In genomic region chr3:42068303-42069088, GRCh38 we compare ENCODE assay signal across 14 cellular contexts. TPM values are rescaled to one million over a fixed set of nuclear protein-coding genes. Genes with fewer than 3 reads are reported as not detected.
DNase-seq lines count a peak whose midpoint lies in the region; ATAC-seq and TF ChIP-seq lines count a peak whose summit lies in the region.
"Had no signal": no experiment of that assay in that cellular context is flagged by ENCODE, and none has a peak within 500 bp of the region (broad histone marks: within the 10 kb centered on the region; RNA-seq: fewer than 3 reads in every experiment).

No MANE protein-coding gene starts in this region.

- no TSS peak for BruUV-seq in MCF 10A (replicated peaks; lab: Mats Ljungman, UMichigan)

- no peaks in the 10 kb centered on the region for H3K36me3 ChIP-seq in mesodermal cell (ENCODE audit: control insufficient read depth, insufficient read depth, low read length)
- H3K36me3 ChIP-seq in thoracic aorta = no peaks in the 10 kb centered on the region
- H3K36me3 ChIP-seq: neutrophil had no signal

- TF ChIP-seq CTCF in HFFc6 (IDR thresholded peaks at IDR 0.05) (no peak), MCF 10A (IDR thresholded peaks at IDR 0.05; ENCODE audit: unreplicated experiment) (no peak), thoracic aorta (IDR thresholded peaks at IDR 0.05) (no peak)

- H3K4me1 ChIP-seq in mesodermal cell (ENCODE audit: control insufficient read depth, insufficient read depth, low read length, poor library complexity, severe bottlenecking) (peaks cover 37% of the 10 kb centered on the region), thoracic aorta (ENCODE audit: control insufficient read depth in 1 of 2, low read depth in 2 of 2) (peaks cover 49 to 66% of the 10 kb centered on the region in 2 donors)

- H3K36me3 Mint-ChIP-seq in HFFc6 (ENCODE audit: low read depth) = no peaks in the 10 kb centered on the region
- H3K36me3 Mint-ChIP-seq in MCF 10A (ENCODE audit: insufficient read depth, unreplicated experiment) = peaks cover 6% of the 10 kb centered on the region
- H3K36me3 Mint-ChIP-seq: activated CD4-positive, alpha-beta memory T cell treated with anti-CD3 and anti-CD28 coated beads for 36 hours had no signal

- no peak for DNase-seq in HFFc6
- no peak for DNase-seq in MCF 10A (ENCODE audit: unreplicated experiment)
- DNase-seq in thoracic aorta (ENCODE audit: low spot score) = no peak
- no peak for DNase-seq in RPMI8226
- no peak for DNase-seq in NCI-H146 (lab: John Stamatoyannopoulos, UW)
- DNase-seq: activated CD4-positive, alpha-beta memory T cell treated with anti-CD3 and anti-CD28 coated beads for 36 hours; activated gamma-delta T cell; COR-L47; T-helper 2 cell had no signal

- intact Hi-C loops in MCF 10A (cut with micrococcal nuclease) = no loop called here

- H3K27me3 Mint-ChIP-seq in HFFc6 (ENCODE audit: insufficient read depth) = peaks cover 4% of the 10 kb centered on the region
- no peaks in the 10 kb centered on the region for H3K27me3 Mint-ChIP-seq in MCF 10A (ENCODE audit: insufficient read depth, unreplicated experiment)
- H3K27me3 Mint-ChIP-seq: activated CD4-positive, alpha-beta memory T cell treated with anti-CD3 and anti-CD28 coated beads for 36 hours; central memory CD8-positive, alpha-beta T cell had no signal

- H3K4me3 ChIP-seq in mesodermal cell (ENCODE audit: extremely low read depth, insufficient read depth, low read length, poor library complexity, severe bottlenecking) (no peak overlapping the region), thoracic aorta (no peak overlapping the region)

- no peaks in the 10 kb centered on the region for H3K27me3 ChIP-seq in thoracic aorta (replicated peaks; ENCODE audit: insufficient read depth)
- H3K27me3 ChIP-seq: neutrophil had no signal

- POLR2A ChIA-PET in MCF 10A (lab: Yijun Ruan, JAX) = interaction anchor here (0.9 to 2.8 kb wide), 5 partner anchors 11 to 106 kb away, joined by 3 to 13 read pairs (median 4); partner anchors contain the start of genes TRAK1 and ULK4

- H3K27ac ChIP-seq in mesodermal cell (ENCODE audit: low read depth, low read length, severe bottlenecking) (peak overlapping the region; percentile 87), thoracic aorta (peak overlapping the region; percentile 54 to 76)
- H3K27ac ChIP-seq: neutrophil had no signal

- no peaks in the 10 kb centered on the region for H3K9me3 Mint-ChIP-seq in HFFc6
- no peaks in the 10 kb centered on the region for H3K9me3 Mint-ChIP-seq in MCF 10A (ENCODE audit: unreplicated experiment)
- H3K9me3 Mint-ChIP-seq: activated CD4-positive, alpha-beta memory T cell treated with anti-CD3 and anti-CD28 coated beads for 36 hours; central memory CD8-positive, alpha-beta T cell had no signal

- H3K9me3 ChIP-seq in mesodermal cell (ENCODE audit: control insufficient read depth, low read length) (no peaks in the 10 kb centered on the region), thoracic aorta (no peaks in the 10 kb centered on the region)
- H3K9me3 ChIP-seq: neutrophil had no signal

- H3K27ac Mint-ChIP-seq in HFFc6 (peak overlapping the region; percentile 99), MCF 10A (ENCODE audit: low read depth, unreplicated experiment) (peak overlapping the region; percentile 27)
- H3K27ac Mint-ChIP-seq: activated CD4-positive, alpha-beta memory T cell treated with anti-CD3 and anti-CD28 coated beads for 36 hours had no signal

- ATAC-seq in thoracic aorta (ENCODE audit: insufficient number of reproducible peaks, low FRiP score, low read depth) = no peak
- no peak for ATAC-seq in HG03280 (IDR thresholded peaks at IDR 0.05; ENCODE audit: unreplicated experiment)
- no peak for ATAC-seq in GM21825 (IDR thresholded peaks at IDR 0.05; ENCODE audit: unreplicated experiment)

- CTCF ChIA-PET in MCF 10A (lab: Yijun Ruan, JAX) = interaction anchor here (0.6 to 1.3 kb wide), 3 partner anchors 31 to 123 kb away, joined by 3 to 4 read pairs (median 3); no protein-coding TSS in a partner anchor

- WGBS in mesodermal cell (ENCODE audit: insufficient coverage in 2 of 2), 2 experiments = 95 to 97% methylated on average over 4 to 5 of the region's 7 CpGs

- H3K4me1 Mint-ChIP-seq in HFFc6 (ENCODE audit: low read depth) = peaks cover 83% of the 10 kb centered on the region
- H3K4me1 Mint-ChIP-seq in MCF 10A (ENCODE audit: insufficient read depth, unreplicated experiment) = peaks cover 35% of the 10 kb centered on the region

- H3K4me3 Mint-ChIP-seq in HFFc6 (no peak overlapping the region), MCF 10A (ENCODE audit: unreplicated experiment) (no peak overlapping the region)
- H3K4me3 Mint-ChIP-seq: activated CD4-positive, alpha-beta memory T cell treated with anti-CD3 and anti-CD28 coated beads for 36 hours; central memory CD8-positive, alpha-beta T cell had no signal

RNA-seq across cellular contexts. Expression of gene TRAK1, which starts 22.7 kb away (rescaled TPM):
- 10 to 100 TPM; 50.6 to 54.3 (median 52.3) TPM for total RNA-seq in HFFc6 (2021; fragmentation: NEBNext Ultra II Directional; extraction: Animal tissue kit (Norgen Biotek cat#: 25700))
- 32.8 and 33.2 TPM in 2 replicates for total RNA-seq in MCF 10A (2022)
- polyA plus RNA-seq in mesodermal cell (2013, experiment 1 of 2) = 33.3 TPM
- 26.3 TPM for polyA plus RNA-seq in mesodermal cell (2013, experiment 2 of 2)
- total RNA-seq in thoracic aorta = 10 to 100 TPM; 35.1 to 36.0 TPM
